ENCODE assay signal across 8 cellular contexts in genomic region chr17:60600490-60601431, GRCh38. TPM values are rescaled to one million over a fixed set of nuclear protein-coding genes. Genes with fewer than 3 reads are reported as not detected.
DNase-seq lines count a peak whose midpoint lies in the region; ATAC-seq and TF ChIP-seq lines count a peak whose summit lies in the region.

No MANE protein-coding gene starts in this region.

- no peaks in the 10 kb centered on the region for H3K9me3 Mint-ChIP-seq in neural crest cell

- peaks cover 48% of the 10 kb centered on the region for H3K4me1 Mint-ChIP-seq in neural crest cell

- H3K9me3 ChIP-seq in KOPT-K1 (ENCODE audit: insufficient read depth, low read length, poor library complexity, severe bottlenecking) = no peaks in the 10 kb centered on the region

- peak overlapping the region; percentile 100 for H3K4me3 ChIP-seq in fibroblast of villous mesenchyme (ENCODE audit: low read depth, low read length)

- H3K27ac Mint-ChIP-seq in neural crest cell (ENCODE audit: unreplicated experiment) = peak overlapping the region; percentile 96

- H3K4me3 Mint-ChIP-seq in neural crest cell = peak overlapping the region; percentile 99

- ATAC-seq in GM21723 (IDR thresholded peaks at IDR 0.05; ENCODE audit: unreplicated experiment) = peak; percentile 22

- TF ChIP-seq CTCF in fibroblast of villous mesenchyme (IDR thresholded peaks at IDR 0.05; ENCODE audit: insufficient read depth, low read depth, low read length) = peak; percentile 91
- TF ChIP-seq CTCF in neural crest cell (conservative IDR thresholded peaks at IDR 0.05) = peak; percentile 81

- no peaks in the 10 kb centered on the region for H3K36me3 ChIP-seq in KOPT-K1 (ENCODE audit: insufficient read depth, low read length)

- peak; percentile 75 for DNase-seq in DMS 273 treated with DMSO at 0.1 percent for 48 hours (lab: John Stamatoyannopoulos, UW)
- DNase-seq in RPMI8226 = peak; percentile 87
- peak; percentile 85 for DNase-seq in activated effector memory CD4-positive, alpha-beta T cell treated with anti-CD3 and anti-CD28 coated beads, Interleukin-2, amount 50 U/mL, for 16 hours
- peak; percentile 89 for DNase-seq in fibroblast of villous mesenchyme (ENCODE audit: low read depth)
- peak; percentile 66 for DNase-seq in neural crest cell (ENCODE audit: low read depth, low spot score)
- peak; percentile 81 for DNase-seq in stromal cell of bone marrow (ENCODE audit: low read depth)

- peak overlapping the region; percentile 95 for H3K27ac ChIP-seq in KOPT-K1 (ENCODE audit: low read depth, low read length, poor library complexity, severe bottlenecking)

- no peaks in the 10 kb centered on the region for H3K36me3 Mint-ChIP-seq in neural crest cell (ENCODE audit: low read depth)

- no peaks in the 10 kb centered on the region for H3K27me3 Mint-ChIP-seq in neural crest cell (ENCODE audit: low read depth)

RNA-seq across cellular contexts. Expression of gene PPM1D, which starts 0.8 kb away (rescaled TPM):
- 10.3 and 15.5 TPM in 2 replicates for total RNA-seq in fibroblast of villous mesenchyme
- total RNA-seq in neural crest cell = 21.9 and 23.8 TPM in 2 replicates

Comparison
In these comparisons a context has a peak if more than half of its experiments do, and no peak if none do; other contexts are left out.
1. Peak in every context shown above with its lines: DNase-seq, ATAC-seq, H3K4me3 ChIP-seq and H3K27ac ChIP-seq.